3 cellular contexts compared by ENCODE assay signal in genomic region chr2:141586985-141587384, GRCh38.
TF ChIP-seq lines count a peak whose summit lies in the region.

No MANE protein-coding gene starts in this region.

TF ChIP-seq in A549, 52 proteins besides CTCF, POLR2A, EP300 and RAD21:
- TF ChIP-seq RCOR1 (IDR thresholded peaks at IDR 0.05; ENCODE audit: low read depth, low read length) (no peak), MAFK (IDR thresholded peaks at IDR 0.05; ENCODE audit: partially characterized antibody) (peak; percentile 93)

TF ChIP-seq in IMR-90, 13 proteins besides CTCF, POLR2A, EP300 and RAD21:
- TF ChIP-seq SMC3 (IDR thresholded peaks at IDR 0.05; ENCODE audit: low read depth, low read length) = no peak
- no peak for TF ChIP-seq FOS (IDR thresholded peaks at IDR 0.05; ENCODE audit: low read depth, low read length)
- TF ChIP-seq MAFK (IDR thresholded peaks at IDR 0.05; ENCODE audit: low read depth, low read length) = peak; percentile 97

TF ChIP-seq in H1, 55 proteins besides CTCF, POLR2A, EP300 and RAD21:
- TF ChIP-seq MAFK (IDR thresholded peaks at IDR 0.05; ENCODE audit: low read depth, low read length) = peak; percentile 82; the same call in 1 of the 2 replicates
- no peak for TF ChIP-seq POLR2AphosphoS5 (IDR thresholded peaks at IDR 0.05; ENCODE audit: low read depth, low read length)
- TF ChIP-seq JUND (IDR thresholded peaks at IDR 0.05; ENCODE audit: low read length) = no peak
TF ChIP-seq in H1: peak in this region for 1.
